ENCODE assay signal across 17 cellular contexts in genomic region chr11:50298182-50298988, GRCh38.
DNase-seq lines count a peak whose midpoint lies in the region; ATAC-seq and TF ChIP-seq lines count a peak whose summit lies in the region.
"Had no signal": no experiment of that assay in that cellular context is flagged by ENCODE, and none has a peak within 500 bp of the region (broad histone marks: within the 10 kb centered on the region; RNA-seq: fewer than 3 reads in every experiment).

No MANE protein-coding gene starts in this region.

- no peak for TF ChIP-seq RAD21 in HCT116 (IDR thresholded peaks at IDR 0.05; ENCODE audit: low read depth)

- H3K4me3 ChIP-seq in HCT116 (replicated peaks in 1 of 2; ENCODE audit: low read depth in 1 of 2, low read length in 2 of 2) (peak overlapping the region; percentile 37 to 39; a peak in 3 of 4 replicates), kidney epithelial cell (ENCODE audit: low read depth, low read length) (peak overlapping the region; percentile 28)
- H3K4me3 ChIP-seq: breast epithelium, MG63 had no signal

- H3K27ac ChIP-seq in HCT116 (ENCODE audit: low read depth, low read length) = no peak overlapping the region
- H3K27ac ChIP-seq: breast epithelium, epithelial cell of prostate had no signal

- H3K27me3 ChIP-seq in HCT116 (ENCODE audit: insufficient read depth, low read length) = no peaks in the 10 kb centered on the region
- H3K27me3 ChIP-seq in kidney epithelial cell (ENCODE audit: control insufficient read depth, insufficient read depth, low read length) = no peaks in the 10 kb centered on the region
- H3K27me3 ChIP-seq: breast epithelium, MG63 had no signal

- H3K36me3 ChIP-seq in HCT116 (ENCODE audit: control insufficient read depth in 1 of 2, insufficient read depth in 2 of 2, low read length in 2 of 2) (no peaks in the 10 kb centered on the region), kidney epithelial cell (ENCODE audit: control insufficient read depth, insufficient read depth, low read length) (no peaks in the 10 kb centered on the region)
- H3K36me3 ChIP-seq: breast epithelium, MG63 had no signal

- RAD21 ChIA-PET in HCT116 (lab: Charles Lee; ENCODE audit: low non-redundant PET in 1 of 2, low total read pairs in 2 of 2, uncharacterized antibody in 2 of 2, unreplicated experiment in 2 of 2) = no interaction called here

- CTCF ChIA-PET in HCT116 (lab: Charles Lee) = no interaction called here

- TF ChIP-seq CTCF in HCT116 (IDR thresholded peaks at IDR 0.05 in 2 of 3, conservative IDR thresholded peaks at IDR 0.05 in 1 of 3; ENCODE audit: borderline replicate concordance in 1 of 3, insufficient read depth in 1 of 3, low read depth in 2 of 3, low read length in 2 of 3) = no peak
- no peak for TF ChIP-seq CTCF in kidney epithelial cell (IDR thresholded peaks at IDR 0.05; ENCODE audit: insufficient read depth, low read length, poor library complexity, severe bottlenecking)

- DNase-seq in Daoy (ENCODE audit: low read depth) = peak; percentile 34
- no peak for DNase-seq in HCT116 (ENCODE audit: low read depth, low spot score)
- no peak for DNase-seq in kidney epithelial cell (ENCODE audit: low read depth)
- no peak for DNase-seq in activated T-helper 2 cell treated with anti-CD3 and anti-CD28 coated beads, Interferon-gamma antibody, Interleukin-2, Interleukin-4, amounts not matched to agents 10 μg/mL and 5 μg/mL and 100 μg/mL, durations not matched to agents 14 hours and 24 hours and 36 hours (ENCODE audit: low spot score)
- no peak for DNase-seq in SIG-M5 (lab: John Stamatoyannopoulos, UW)
- no peak for DNase-seq in stimulated activated CD4-positive, alpha-beta T cell treated with anti-CD3 and anti-CD28 coated beads, Interleukin-1b, Interleukin-23, amount 100 ng/mL, for 48 hours
- DNase-seq: activated CD4-positive, alpha-beta T cell treated with anti-CD3 and anti-CD28 coated beads for 36 hours; MG63; NCI-H1436 treated with DMSO at 0.1 percent for 48 hours; nephron progenitor cell; small intestine; stimulated activated CD4-positive, alpha-beta T cell treated with anti-CD3 and anti-CD28 coated beads, Interleukin-4, amount 100 ng/mL, for 4 hours had no signal

- no peak for ATAC-seq in HCT116
- ATAC-seq in SK-N-SH treated with all-trans-retinoic acid at 6 μM for 48 hours = peak; percentile 98
- ATAC-seq: activated CD4-positive, alpha-beta T cell treated with anti-CD3 and anti-CD28 coated beads for 36 hours; left lobe of liver had no signal

- no peak overlapping the region for H3K4me3 Mint-ChIP-seq in activated T-helper 2 cell treated with anti-CD3 and anti-CD28 coated beads, Interferon-gamma antibody, Interleukin-2, Interleukin-4, amounts not matched to agents 10 μg/mL and 5 μg/mL and 100 μg/mL, durations not matched to agents 14 hours and 24 hours and 36 hours (ENCODE audit: low read depth)
- H3K4me3 Mint-ChIP-seq: activated CD4-positive, alpha-beta T cell treated with anti-CD3 and anti-CD28 coated beads for 36 hours; nephron progenitor cell had no signal

- TF ChIP-seq POLR2A in HCT116 (IDR thresholded peaks at IDR 0.05; ENCODE audit: borderline replicate concordance, extremely low read depth, insufficient read depth, insufficient read length) = no peak

- no peaks in the 10 kb centered on the region for H3K36me3 Mint-ChIP-seq in activated T-helper 2 cell treated with anti-CD3 and anti-CD28 coated beads, Interferon-gamma antibody, Interleukin-2, Interleukin-4, amounts not matched to agents 10 μg/mL and 5 μg/mL and 100 μg/mL, durations not matched to agents 14 hours and 24 hours and 36 hours (ENCODE audit: low read depth)

- H3K4me1 Mint-ChIP-seq in activated T-helper 2 cell treated with anti-CD3 and anti-CD28 coated beads, Interferon-gamma antibody, Interleukin-2, Interleukin-4, amounts not matched to agents 10 μg/mL and 5 μg/mL and 100 μg/mL, durations not matched to agents 14 hours and 24 hours and 36 hours (ENCODE audit: low read depth) = no peaks in the 10 kb centered on the region
- H3K4me1 Mint-ChIP-seq: activated CD4-positive, alpha-beta T cell treated with anti-CD3 and anti-CD28 coated beads for 36 hours; nephron progenitor cell had no signal

- H3K79me2 ChIP-seq in HCT116 (ENCODE audit: insufficient read depth, low read length) = no peaks in the 10 kb centered on the region

- no peaks in the 10 kb centered on the region for H3K4me1 ChIP-seq in HCT116 (ENCODE audit: control insufficient read depth in 1 of 2, insufficient read depth in 2 of 2, low read length in 2 of 2)
- H3K4me1 ChIP-seq: breast epithelium had no signal

- no TSS peak for BruUV-seq in HCT116 (replicated peaks; lab: Mats Ljungman, UMichigan)

- no peaks in the 10 kb centered on the region for H3K27me3 Mint-ChIP-seq in activated T-helper 2 cell treated with anti-CD3 and anti-CD28 coated beads, Interferon-gamma antibody, Interleukin-2, Interleukin-4, amounts not matched to agents 10 μg/mL and 5 μg/mL and 100 μg/mL, durations not matched to agents 14 hours and 24 hours and 36 hours (ENCODE audit: low read depth)
- H3K27me3 Mint-ChIP-seq: activated CD4-positive, alpha-beta T cell treated with anti-CD3 and anti-CD28 coated beads for 36 hours; progenitor cell of endocrine pancreas had no signal

- intact Hi-C loops in HCT116 (cut with micrococcal nuclease) = no loop called here
- intact Hi-C loops in activated T-helper 2 cell treated with anti-CD3 and anti-CD28 coated beads, Interferon-gamma antibody, Interleukin-2, Interleukin-4, amounts not matched to agents 10 μg/mL and 5 μg/mL and 100 μg/mL, durations not matched to agents 14 hours and 24 hours and 36 hours (cut with micrococcal nuclease) = no loop called here

- H3K9me3 Mint-ChIP-seq in activated T-helper 2 cell treated with anti-CD3 and anti-CD28 coated beads, Interferon-gamma antibody, Interleukin-2, Interleukin-4, amounts not matched to agents 10 μg/mL and 5 μg/mL and 100 μg/mL, durations not matched to agents 14 hours and 24 hours and 36 hours = peaks cover 20% of the 10 kb centered on the region

- H3K27ac Mint-ChIP-seq in activated T-helper 2 cell treated with anti-CD3 and anti-CD28 coated beads, Interferon-gamma antibody, Interleukin-2, Interleukin-4, amounts not matched to agents 10 μg/mL and 5 μg/mL and 100 μg/mL, durations not matched to agents 14 hours and 24 hours and 36 hours = no peak overlapping the region
- H3K27ac Mint-ChIP-seq: activated CD4-positive, alpha-beta T cell treated with anti-CD3 and anti-CD28 coated beads for 36 hours; nephron progenitor cell; progenitor cell of endocrine pancreas had no signal

- H2AFZ ChIP-seq in HCT116 (ENCODE audit: low read depth, low read length, poor library complexity, severe bottlenecking) = no peak overlapping the region

- H3K4me2 ChIP-seq in HCT116 (ENCODE audit: low read length) = no peak overlapping the region

- no peaks in the 10 kb centered on the region for H4K20me1 ChIP-seq in HCT116 (ENCODE audit: insufficient read depth)

- H3K9ac ChIP-seq in HCT116 (ENCODE audit: low read length) = 0 out of 2 replicates have a peak overlapping the region, but pooled peaks have one; percentile 27

- H3K9me3 ChIP-seq in HCT116 (ENCODE audit: control insufficient read depth in 1 of 2, insufficient read depth in 1 of 2, low read depth in 1 of 2, low read length in 2 of 2) = no peaks in the 10 kb centered on the region; a peak in 2 of 4 replicates
- H3K9me3 ChIP-seq: MG63 had no signal

- no peaks in the 10 kb centered on the region for H3K9me2 ChIP-seq in HCT116 (ENCODE audit: insufficient read depth)

- POLR2A ChIA-PET in HCT116 (lab: Charles Lee) = no interaction called here

TF ChIP-seq in HCT116, 20 proteins besides CTCF, POLR2A, EP300 and RAD21 (continues in another document):
- no peak for TF ChIP-seq MAX (IDR thresholded peaks at IDR 0.05)
- no peak for TF ChIP-seq ATF3 (IDR thresholded peaks at IDR 0.05)
- no peak for TF ChIP-seq TCF7L2 (IDR thresholded peaks at IDR 0.05; ENCODE audit: borderline replicate concordance, extremely low read depth, insufficient read depth, insufficient read length)
- no peak for TF ChIP-seq YY1 (IDR thresholded peaks at IDR 0.05; ENCODE audit: extremely low read depth, insufficient replicate concordance, low read depth, low read length)
- no peak for TF ChIP-seq ELF1 (IDR thresholded peaks at IDR 0.05; ENCODE audit: borderline replicate concordance, low read depth)
- TF ChIP-seq SP1 (IDR thresholded peaks at IDR 0.05; ENCODE audit: low read depth) = no peak
- TF ChIP-seq SIN3A (IDR thresholded peaks at IDR 0.05; ENCODE audit: low read depth) = no peak
- TF ChIP-seq EGR1 (IDR thresholded peaks at IDR 0.05; ENCODE audit: low read depth) = no peak
- no peak for TF ChIP-seq FOSL1 (IDR thresholded peaks at IDR 0.05; ENCODE audit: low read depth)
- TF ChIP-seq ZNF274 (IDR thresholded peaks at IDR 0.05; ENCODE audit: low read depth, low read length) = no peak

TF ChIP-seq in SK-N-SH treated with all-trans-retinoic acid at 6 μM for 48 hours, 23 proteins besides CTCF, POLR2A, EP300 and RAD21:
- no peak for TF ChIP-seq ZFP3 (CRISPR knock-in tag; IDR thresholded peaks at IDR 0.05)
